Comparison of ENCODE assay signal across 17 cellular contexts in the genomic region with DNA sequence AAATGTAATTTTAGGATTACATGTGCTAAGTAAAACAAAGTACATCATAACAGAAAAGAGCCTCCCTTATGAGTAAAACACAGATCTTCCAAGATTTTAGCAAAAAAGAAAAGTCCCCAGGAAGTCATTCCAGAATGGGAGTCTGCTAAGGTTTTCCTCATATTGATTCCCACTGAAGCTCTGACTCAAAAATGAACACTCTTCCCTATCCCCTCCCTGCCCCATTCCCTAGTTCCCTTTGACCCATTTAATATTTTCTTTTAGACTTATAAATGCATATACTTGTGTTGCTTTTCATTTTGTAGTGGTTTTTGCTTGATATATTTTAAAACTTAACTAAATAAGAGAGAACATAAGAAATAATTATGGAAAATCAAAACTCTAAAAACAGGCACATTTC. TPM values are rescaled to one million over a fixed set of nuclear protein-coding genes. Genes with fewer than 3 reads are reported as not detected.
DNase-seq lines count a peak whose midpoint lies in the region; ATAC-seq and TF ChIP-seq lines count a peak whose summit lies in the region.
"Had no signal": no experiment of that assay in that cellular context is flagged by ENCODE, and none has a peak within 500 bp of the region (broad histone marks: within the 10 kb centered on the region; RNA-seq: fewer than 3 reads in every experiment).

No MANE protein-coding gene starts in this region.

- H3K9ac ChIP-seq in smooth muscle cell (ENCODE audit: low read depth): peak overlapping the region; percentile 37

- peaks cover 45% of the 10 kb centered on the region for H3K36me3 Mint-ChIP-seq in activated naive CD4-positive, alpha-beta T cell treated with anti-CD3 and anti-CD28 coated beads, Interleukin-2, amount 10 ng/mL, durations not matched to agents 7 days and 5 days
- no peaks in the 10 kb centered on the region for H3K36me3 Mint-ChIP-seq in activated naive CD4-positive, alpha-beta T cell treated with anti-CD3 and anti-CD28 coated beads for 36 hours (ENCODE audit: low read depth)
- H3K36me3 Mint-ChIP-seq in T-cell: no peaks in the 10 kb centered on the region

- H3K4me3 ChIP-seq in fibroblast of mammary gland (ENCODE audit: control insufficient read depth, low read depth, low read length) (no peak overlapping the region), smooth muscle cell (no peak overlapping the region), mucosa of descending colon (no peak overlapping the region)

- H4K20me1 ChIP-seq in smooth muscle cell (ENCODE audit: low read depth): no peaks in the 10 kb centered on the region

- peaks cover 16% of the 10 kb centered on the region for H3F3A ChIP-seq in smooth muscle cell (ENCODE audit: low read depth)

- peak overlapping the region; percentile 99 for H3K27ac Mint-ChIP-seq in activated naive CD4-positive, alpha-beta T cell treated with anti-CD3 and anti-CD28 coated beads, Interleukin-2, amount 10 ng/mL, durations not matched to agents 7 days and 5 days
- H3K27ac Mint-ChIP-seq in activated naive CD4-positive, alpha-beta T cell treated with anti-CD3 and anti-CD28 coated beads for 36 hours: no peak overlapping the region
- H3K27ac Mint-ChIP-seq in T-cell: peak overlapping the region; percentile 41 to 84

- no peak for ATAC-seq in T-cell (replicated peaks in 1 of 4)
- no peak for ATAC-seq in mucosa of descending colon
- ATAC-seq in HG03280 (IDR thresholded peaks at IDR 0.05; ENCODE audit: unreplicated experiment): no peak
- ATAC-seq: left ventricle myocardium superior had no signal

- peaks cover 21% of the 10 kb centered on the region for H3K9me3 Mint-ChIP-seq in activated naive CD4-positive, alpha-beta T cell treated with anti-CD3 and anti-CD28 coated beads, Interleukin-2, amount 10 ng/mL, durations not matched to agents 7 days and 5 days
- no peaks in the 10 kb centered on the region for H3K9me3 Mint-ChIP-seq in activated naive CD4-positive, alpha-beta T cell treated with anti-CD3 and anti-CD28 coated beads for 36 hours
- H3K9me3 Mint-ChIP-seq in T-cell: peaks cover 0 to 3% (median 0%) of the 10 kb centered on the region in 3 donors

- H3K27me3 Mint-ChIP-seq in activated naive CD4-positive, alpha-beta T cell treated with anti-CD3 and anti-CD28 coated beads, Interleukin-2, amount 10 ng/mL, durations not matched to agents 7 days and 5 days: peaks cover 10% of the 10 kb centered on the region
- H3K27me3 Mint-ChIP-seq in activated naive CD4-positive, alpha-beta T cell treated with anti-CD3 and anti-CD28 coated beads for 36 hours (ENCODE audit: low read depth): no peaks in the 10 kb centered on the region
- H3K27me3 Mint-ChIP-seq in T-cell: no peaks in the 10 kb centered on the region

- H3K4me1 Mint-ChIP-seq in activated naive CD4-positive, alpha-beta T cell treated with anti-CD3 and anti-CD28 coated beads, Interleukin-2, amount 10 ng/mL, durations not matched to agents 7 days and 5 days: peaks cover 71% of the 10 kb centered on the region
- peaks cover 52% of the 10 kb centered on the region for H3K4me1 Mint-ChIP-seq in activated naive CD4-positive, alpha-beta T cell treated with anti-CD3 and anti-CD28 coated beads for 36 hours (ENCODE audit: low read depth)
- peaks cover 65 to 68% (median 66%) of the 10 kb centered on the region in 3 donors for H3K4me1 Mint-ChIP-seq in T-cell

- H3K79me2 ChIP-seq in smooth muscle cell (ENCODE audit: low read depth): no peaks in the 10 kb centered on the region

- H3K4me1 ChIP-seq in smooth muscle cell (ENCODE audit: low read depth) (peaks cover 17% of the 10 kb centered on the region), mucosa of descending colon (ENCODE audit: low read depth) (peaks cover 20% of the 10 kb centered on the region)

- H3K4me3 Mint-ChIP-seq in activated naive CD4-positive, alpha-beta T cell treated with anti-CD3 and anti-CD28 coated beads, Interleukin-2, amount 10 ng/mL, durations not matched to agents 7 days and 5 days: no peak overlapping the region
- no peak overlapping the region for H3K4me3 Mint-ChIP-seq in activated naive CD4-positive, alpha-beta T cell treated with anti-CD3 and anti-CD28 coated beads for 36 hours
- peak overlapping the region in 1 of 3 donors; percentile 35 for H3K4me3 Mint-ChIP-seq in T-cell

- H2AFZ ChIP-seq in smooth muscle cell (ENCODE audit: low read depth): no peak overlapping the region

- H3K36me3 ChIP-seq in smooth muscle cell (ENCODE audit: low read depth): no peaks in the 10 kb centered on the region
- no peaks in the 10 kb centered on the region for H3K36me3 ChIP-seq in mucosa of descending colon (ENCODE audit: low read depth)

- H3K27me3 ChIP-seq in smooth muscle cell (ENCODE audit: low read depth): no peaks in the 10 kb centered on the region

- intact Hi-C loops in activated naive CD4-positive, alpha-beta T cell treated with anti-CD3 and anti-CD28 coated beads for 36 hours (cut with micrococcal nuclease): no loop called here
- intact Hi-C loops in mucosa of descending colon (cut with DNase I, micrococcal nuclease): no loop called here

- H3K4me2 ChIP-seq in smooth muscle cell: peak overlapping the region; percentile 73

- TF ChIP-seq CTCF in fibroblast of mammary gland (conservative IDR thresholded peaks at IDR 0.05; ENCODE audit: control insufficient read depth, insufficient read depth, low read depth, low read length) (no peak), smooth muscle cell (IDR thresholded peaks at IDR 0.05; ENCODE audit: borderline replicate concordance, insufficient read depth, poor library complexity, severe bottlenecking) (no peak), mucosa of descending colon (IDR thresholded peaks at IDR 0.05) (no peak)

- peak overlapping the region; percentile 89 for H3K27ac ChIP-seq in smooth muscle cell (ENCODE audit: low read depth)

- CTCF ChIA-PET in activated naive CD4-positive, alpha-beta T cell treated with anti-CD3 and anti-CD28 coated beads, Interleukin-2, amount 10 ng/mL, durations not matched to agents 7 days and 5 days (lab: Charles Lee): no interaction called here
- CTCF ChIA-PET in activated naive CD4-positive, alpha-beta T cell treated with anti-CD3 and anti-CD28 coated beads for 36 hours (lab: Charles Lee): interaction anchor here (0.9 kb wide), 1 partner anchor 24 kb away, joined by 3 read pairs; no protein-coding TSS in a partner anchor
- CTCF ChIA-PET in T-cell (lab: Charles Lee): no interaction called here

- POLR2A ChIA-PET in T-cell (lab: Charles Lee): no interaction called here

- H3K9me3 ChIP-seq in smooth muscle cell (replicated peaks; ENCODE audit: low read depth) (no peaks in the 10 kb centered on the region), mucosa of descending colon (no peaks in the 10 kb centered on the region)

- no peak for DNase-seq in activated naive CD4-positive, alpha-beta T cell treated with anti-CD3 and anti-CD28 coated beads, Interleukin-2, amount 10 ng/mL, durations not matched to agents 7 days and 5 days
- DNase-seq in activated naive CD4-positive, alpha-beta T cell treated with anti-CD3 and anti-CD28 coated beads for 36 hours: no peak
- DNase-seq in T-cell (no peak), fibroblast of mammary gland (ENCODE audit: low read depth) (peak; percentile 60), smooth muscle cell (lab: John Stamatoyannopoulos, UW; ENCODE audit: unreplicated experiment) (no peak), mucosa of descending colon (no peak)
- no peak for DNase-seq in stimulated activated CD8-positive, alpha-beta memory T cell treated with anti-CD3 and anti-CD28 coated beads, Interleukin-4, amount 100 ng/mL, for 48 hours
- DNase-seq: activated gamma-delta T cell; anterior cingulate cortex; DMS79 treated with DMSO at 0.1 percent for 48 hours; left ventricle myocardium superior; NCI-H1694; NCI-H2227 treated with DMSO at 0.1 percent for 48 hours; stimulated activated CD4-positive, alpha-beta T cell treated with anti-CD3 and anti-CD28 coated beads, Interleukin-4, amount 100 ng/mL, for 1 hour; SW 1271 had no signal

RNA-seq across cellular contexts. Expression of a gene that starts 40.1 kb away (rescaled TPM):
- total RNA-seq in activated naive CD4-positive, alpha-beta T cell treated with anti-CD3 and anti-CD28 coated beads for 36 hours: 1 to 10 TPM in 1 of 2 experiments, under 1 TPM in 1; 0.67 to 1.2 TPM
- 10 to 100 TPM; 38.8 to 68.0 (median 54.7) TPM for total RNA-seq in T-cell
- 17.7 and 36.4 TPM in 2 replicates for total RNA-seq in smooth muscle cell
- polyA plus RNA-seq in smooth muscle cell: 23.2 and 24.6 TPM in 2 replicates
- 1 to 10 TPM; 3.2 to 8.1 (median 4.1) TPM for total RNA-seq in mucosa of descending colon
- total RNA-seq: endothelial cell of umbilical vein had no signal
- polyA plus RNA-seq: endothelial cell of umbilical vein had no signal
